Comparison of ENCODE assay signal across 8 cellular contexts in genomic region chr2:36356990-36357505, GRCh38. TPM values are rescaled to one million over a fixed set of nuclear protein-coding genes. Genes with fewer than 3 reads are reported as not detected.
A peak's percentile ranks its signal among the peaks of the same experiment; 100 is the strongest.
DNase-seq lines count a peak whose midpoint lies in the region; ATAC-seq and TF ChIP-seq lines count a peak whose summit lies in the region.

No MANE protein-coding gene starts in this region.

- H3K36me3 ChIP-seq in ACC112 (ENCODE audit: insufficient read depth, low read length), result peaks cover 18% of the 10 kb centered on the region; the same call in 1 of the 2 replicates
- no peaks in the 10 kb centered on the region for H3K36me3 ChIP-seq in fibroblast of lung (ENCODE audit: control insufficient read depth, insufficient read depth, low read length)
- no peaks in the 10 kb centered on the region for H3K36me3 ChIP-seq in neutrophil

- H3K79me2 ChIP-seq in ACC112 (ENCODE audit: control insufficient read depth, insufficient read depth, low read length, unreplicated experiment), result peaks cover 81% of the 10 kb centered on the region
- peaks cover 81% of the 10 kb centered on the region for H3K79me2 ChIP-seq in fibroblast of lung (ENCODE audit: control insufficient read depth, insufficient read depth, low read length)

- DNase-seq in activated CD4-positive, CD25-positive, alpha-beta regulatory T cell treated with anti-CD3 and anti-CD28 coated beads, Interleukin-2, amount 50 U/mL, for 72 hours, result peak; percentile 32
- DNase-seq in fibroblast of lung (ENCODE audit: low read depth in 2 of 2) (peak in 1 of 2 donors; percentile 53), iPS-NIHi7 (ENCODE audit: extremely low spot score) (no peak), AG08396 (ENCODE audit: low spot score) (no peak)

- TF ChIP-seq CTCF in fibroblast of lung (conservative IDR thresholded peaks at IDR 0.05 in 1 of 2, IDR thresholded peaks at IDR 0.05 in 1 of 2; ENCODE audit: low read depth in 1 of 2, low read length in 2 of 2) (no peak), neutrophil (IDR thresholded peaks at IDR 0.05) (no peak)

- H3K4me1 ChIP-seq in ACC112 (ENCODE audit: control insufficient read depth, insufficient read depth, low read length, unreplicated experiment) (peaks cover 55% of the 10 kb centered on the region), fibroblast of lung (ENCODE audit: control insufficient read depth, extremely low read depth, insufficient read depth, low read length) (peaks cover 15% of the 10 kb centered on the region), neutrophil (ENCODE audit: control insufficient read depth in 1 of 2, insufficient read depth in 1 of 2, low read depth in 1 of 2, low read length in 1 of 2) (peaks cover 19 to 21% of the 10 kb centered on the region in 2 experiments)

- H3K27me3 ChIP-seq in ACC112 (ENCODE audit: insufficient read depth, low read length), result no peaks in the 10 kb centered on the region
- no peaks in the 10 kb centered on the region for H3K27me3 ChIP-seq in fibroblast of lung (ENCODE audit: control insufficient read depth, insufficient read depth, low read length)
- H3K27me3 ChIP-seq in neutrophil, result peaks cover 96% of the 10 kb centered on the region

- H4K20me1 ChIP-seq in fibroblast of lung (ENCODE audit: control insufficient read depth, extremely low read depth, insufficient read depth, low read length), result peaks cover 5% of the 10 kb centered on the region

- peak overlapping the region; percentile 83 for H3K27ac ChIP-seq in ACC112 (ENCODE audit: low read depth, low read length)
- H3K27ac ChIP-seq in fibroblast of lung (ENCODE audit: insufficient read depth, low read length), result peak overlapping the region; percentile 95
- no peak overlapping the region for H3K27ac ChIP-seq in neutrophil

- ATAC-seq in GM18867 (IDR thresholded peaks at IDR 0.05; ENCODE audit: unreplicated experiment), result peak; percentile 17
- ATAC-seq in HG03159 (IDR thresholded peaks at IDR 0.05; ENCODE audit: unreplicated experiment), result peak; percentile 25

- H3K9ac ChIP-seq in fibroblast of lung (ENCODE audit: insufficient read depth, low read length), result peak overlapping the region; percentile 93

- H3K9me3 ChIP-seq in fibroblast of lung (ENCODE audit: control insufficient read depth, insufficient read depth, low read depth, low read length), result no peaks in the 10 kb centered on the region
- H3K9me3 ChIP-seq in neutrophil, result no peaks in the 10 kb centered on the region

- H3K4me3 ChIP-seq in ACC112 (ENCODE audit: low read depth, low read length) (peak overlapping the region; percentile 85), fibroblast of lung (replicated peaks in 1 of 4; ENCODE audit: control extremely low read depth in 1 of 4, insufficient read depth in 1 of 4, low read depth in 3 of 4, low read length in 4 of 4) (peak overlapping the region; percentile 79 to 92 (median 83)), neutrophil (ENCODE audit: low read depth in 1 of 2, low read length in 1 of 2) (peak overlapping the region; percentile 49 to 56)

- H2AFZ ChIP-seq in ACC112 (ENCODE audit: low read length, unreplicated experiment) (no peak overlapping the region), fibroblast of lung (ENCODE audit: low read length) (no peak overlapping the region)

- no peak overlapping the region for H3K4me2 ChIP-seq in fibroblast of lung (ENCODE audit: extremely low read depth, insufficient read depth, low read length)

RNA-seq across cellular contexts. Expression of gene CRIM1, which starts 1.5 kb away (rescaled TPM):
- 135 and 364 TPM in 2 replicates for total RNA-seq in fibroblast of lung
- polyA plus RNA-seq in fibroblast of lung, result 231 and 661 TPM in 2 replicates
- 157 and 490 TPM in 2 replicates for polyA plus RNA-seq in fibroblast of lung (2012)
- 1,375 and 3,102 TPM in 2 replicates for polyA minus RNA-seq in fibroblast of lung (ENCODE audit: low replicate concordance)
